10 cellular contexts compared by ENCODE assay signal in genomic region chr10:103054621-103055020, GRCh38.
DNase-seq lines count a peak whose midpoint lies in the region; ATAC-seq, FAIRE-seq and TF ChIP-seq lines count a peak whose summit lies in the region.
"Had no signal": no experiment of that assay in that cellular context is flagged by ENCODE, and none has a peak within 500 bp of the region (broad histone marks: within the 10 kb centered on the region; RNA-seq: fewer than 3 reads in every experiment).

No MANE protein-coding gene starts in this region.

- peak overlapping the region; percentile 75 for H3K4me2 ChIP-seq in A549
- H3K4me2 ChIP-seq in GM12878 (ENCODE audit: control insufficient read depth, insufficient read depth) = no peak overlapping the region

- FAIRE-seq in A549 (lab: Jason Lieb, UNC) (no peak), GM12878 (lab: Jason Lieb, UNC) (no peak)

- RAD21 ChIA-PET in GM12878 (lab: Charles Lee; ENCODE audit: unreplicated experiment) = interaction anchor here (0.8 to 3.8 kb wide), 8 partner anchors 8 to 190 kb away, joined by 3 to 30 read pairs (median 4); partner anchors contain the start of gene CNNM2

- H3K36me3 ChIP-seq in GM12878 (ENCODE audit: control insufficient read depth in 2 of 2, insufficient read depth in 2 of 2, low read length in 1 of 2) = no peaks in the 10 kb centered on the region
- no peaks in the 10 kb centered on the region for H3K36me3 ChIP-seq in mucosa of descending colon (ENCODE audit: low read depth)

- TF ChIP-seq RAD21 in A549 (conservative IDR thresholded peaks at IDR 0.05 in 1 of 2, IDR thresholded peaks at IDR 0.05 in 1 of 2) (no peak), GM12878 (IDR thresholded peaks at IDR 0.05; ENCODE audit: insufficient read depth, low read depth, low read length) (no peak)

- H3K4me3 ChIP-seq in A549 (no peak overlapping the region), GM12878 (no peak overlapping the region), mucosa of descending colon (no peak overlapping the region)

- TF ChIP-seq POLR2A in A549 (IDR thresholded peaks at IDR 0.05; ENCODE audit: low read length) = no peak
- no peak for TF ChIP-seq POLR2A in GM12878 (IDR thresholded peaks at IDR 0.05; ENCODE audit: low read depth, low read length)

- H3K9me3 Mint-ChIP-seq in naive thymus-derived CD8-positive, alpha-beta T cell = no peaks in the 10 kb centered on the region

- peak overlapping the region; percentile 81 to 92 (median 86) for H3K4me3 Mint-ChIP-seq in naive thymus-derived CD8-positive, alpha-beta T cell

- no TSS peak for BruUV-seq in GM12878 (replicated peaks; lab: Mats Ljungman, UMichigan)

- H3K36me3 Mint-ChIP-seq in naive thymus-derived CD8-positive, alpha-beta T cell = peaks cover 3 to 28% (median 5%) of the 10 kb centered on the region in 3 donors

- ATAC-seq in A549 = no peak
- ATAC-seq in HG02970 (IDR thresholded peaks at IDR 0.05; ENCODE audit: low FRiP score, unreplicated experiment) = peak; percentile 13
- peak; percentile 7; the same call in 2 of the 3 replicates for ATAC-seq in GM12878
- no peak for ATAC-seq in naive thymus-derived CD8-positive, alpha-beta T cell
- no peak for ATAC-seq in mucosa of descending colon

- H2AFZ ChIP-seq in GM12878 (ENCODE audit: control insufficient read depth, low read depth, low read length) = no peak overlapping the region

- intact Hi-C loops in GM12878 (cut with micrococcal nuclease; ENCODE audit: unreplicated experiment) = loop anchor here (1.0 to 5.0 kb wide), 2 partner anchors 15 to 137 kb away; partner anchors contain the start of gene CNNM2
- intact Hi-C loops in mucosa of descending colon (cut with DNase I, micrococcal nuclease) = no loop called here

- POLR2A ChIA-PET in A549 (lab: Yijun Ruan, JAX) = no interaction called here
- POLR2A ChIA-PET in GM12878 (lab: Charles Lee) = interaction anchor here (0.6 to 1.8 kb wide), 6 partner anchors 9 to 152 kb away, joined by 3 to 6 read pairs (median 4); no protein-coding TSS in a partner anchor
- POLR2A ChIA-PET in naive thymus-derived CD8-positive, alpha-beta T cell (lab: Charles Lee) = interaction anchor here (2.2 kb wide), 1 partner anchor 136 kb away, joined by 9 read pairs; the partner anchor contains the start of gene CNNM2

- no peaks in the 10 kb centered on the region for H3K79me2 ChIP-seq in GM12878 (ENCODE audit: control insufficient read depth, insufficient read depth, low read length)

- CTCF ChIA-PET in A549 (lab: Yijun Ruan, JAX) = interaction anchor here (0.8 to 7.7 kb wide), 9 partner anchors 9 to 277 kb away, joined by 3 to 53 read pairs (median 3); partner anchors contain the start of gene CNNM2
- CTCF ChIA-PET in GM12878 (lab: Yijun Ruan, JAX) = interaction anchor here (0.8 to 4.4 kb wide), 12 partner anchors 10 to 280 kb away, joined by 3 to 30 read pairs (median 8); partner anchors contain the start of genes CNNM2 and RPEL1

- H4K20me1 ChIP-seq in GM12878 (ENCODE audit: control insufficient read depth, insufficient read depth) = no peaks in the 10 kb centered on the region

- H3K4me1 Mint-ChIP-seq in naive thymus-derived CD8-positive, alpha-beta T cell = peaks cover 6 to 26% (median 16%) of the 10 kb centered on the region in 4 donors

- DNase-seq in A549 (ENCODE audit: low read depth in 1 of 2, low spot score in 1 of 2) (no peak), GM12878 (ENCODE audit: low read depth, low spot score) (no peak), mucosa of descending colon (no peak), COR-L47 (lab: John Stamatoyannopoulos, UW) (no peak), D341Med (ENCODE audit: low spot score) (no peak), RKO (ENCODE audit: low spot score) (no peak)
- no peak for DNase-seq in naive thymus-derived CD8-positive, alpha-beta T cell
- DNase-seq: NCI-H1436 treated with DMSO at 0.1 percent for 48 hours had no signal

- no peak overlapping the region for H3K9ac ChIP-seq in GM12878 (ENCODE audit: control insufficient read depth, insufficient read depth, low read length)

- WGBS in A549 (ENCODE audit: missing lambda C conversion rate) = 90% methylated on average over 3 of the region's 3 CpGs
- WGBS in GM12878 (ENCODE audit: insufficient coverage, insufficient replicate concordance, low lambda C conversion rate, missing lambda C conversion rate) = 88% methylated on average over 3 of the region's 3 CpGs

- SMC1A ChIA-PET in GM12878 (lab: Charles Lee; ENCODE audit: uncharacterized antibody, unreplicated experiment) = interaction anchor here (0.7 to 2.4 kb wide), 9 partner anchors 11 to 279 kb away, joined by 3 to 12 read pairs (median 5); partner anchors contain the start of gene CNNM2

- TF ChIP-seq EP300 in A549 (IDR thresholded peaks at IDR 0.05) (no peak), GM12878 (IDR thresholded peaks at IDR 0.05; ENCODE audit: borderline replicate concordance in 1 of 2, control insufficient read depth in 1 of 2, low read depth in 2 of 2, low read length in 2 of 2) (no peak)

- H3K4me1 ChIP-seq in A549 = peaks cover 5% of the 10 kb centered on the region; the same call in 2 of the 3 replicates
- no peaks in the 10 kb centered on the region for H3K4me1 ChIP-seq in GM12878 (ENCODE audit: control insufficient read depth, insufficient read depth, low read length)
- no peaks in the 10 kb centered on the region for H3K4me1 ChIP-seq in mucosa of descending colon (ENCODE audit: low read depth)

- peak overlapping the region; percentile 81 to 98 (median 93) for H3K27ac Mint-ChIP-seq in naive thymus-derived CD8-positive, alpha-beta T cell

- H3K9me3 ChIP-seq in A549 = no peaks in the 10 kb centered on the region
- H3K9me3 ChIP-seq in GM12878 (replicated peaks; ENCODE audit: control insufficient read depth, insufficient read depth, low read length) = no peaks in the 10 kb centered on the region
- no peaks in the 10 kb centered on the region for H3K9me3 ChIP-seq in mucosa of descending colon

- H3K27me3 Mint-ChIP-seq in naive thymus-derived CD8-positive, alpha-beta T cell = no peaks in the 10 kb centered on the region

- TF ChIP-seq CTCF in A549 (IDR thresholded peaks at IDR 0.05) = no peak
- no peak for TF ChIP-seq CTCF in GM12878 (IDR thresholded peaks at IDR 0.05 in 2 of 3, conservative IDR thresholded peaks at IDR 0.05 in 1 of 3; ENCODE audit: control insufficient read depth in 2 of 3, extremely low read depth in 1 of 3, insufficient read depth in 1 of 3, low read depth in 3 of 3, low read length in 3 of 3)
- no peak for TF ChIP-seq CTCF in mucosa of descending colon (IDR thresholded peaks at IDR 0.05)

- no peaks in the 10 kb centered on the region for H3K27me3 ChIP-seq in GM12878 (replicated peaks in 1 of 2; ENCODE audit: control insufficient read depth in 2 of 2, insufficient read depth in 2 of 2, low read length in 1 of 2)

- in situ Hi-C loops in GM12878 (cut with MboI) = no loop called here

- H3K27ac ChIP-seq in A549 (peak overlapping the region in 1 of 2 experiments; percentile 62; a peak in 2 of 6 replicates), GM12878 (ENCODE audit: control insufficient read depth, insufficient read depth) (no peak overlapping the region)
- H3K27ac ChIP-seq: C4-2B had no signal

TF ChIP-seq in A549, 52 proteins besides CTCF, POLR2A, EP300 and RAD21 (continues in another document):
- TF ChIP-seq NFE2L2 (conservative IDR thresholded peaks at IDR 0.05; ENCODE audit: low read length) (no peak), MYC (IDR thresholded peaks at IDR 0.05; ENCODE audit: borderline replicate concordance, low read length) (no peak), ZC3H11A (IDR thresholded peaks at IDR 0.05) (no peak), MAFK (IDR thresholded peaks at IDR 0.05; ENCODE audit: partially characterized antibody) (no peak), KDM1A (IDR thresholded peaks at IDR 0.05; ENCODE audit: low read depth) (no peak), HOXB13 (CRISPR knock-in tag; IDR thresholded peaks at IDR 0.05; ENCODE audit: low read depth) (no peak), ATOH8 (CRISPR knock-in tag; IDR thresholded peaks at IDR 0.05; ENCODE audit: low read depth) (no peak), HOXB5 (CRISPR knock-in tag; IDR thresholded peaks at IDR 0.05) (no peak), KDM5A (IDR thresholded peaks at IDR 0.05) (no peak), SREBF2 (IDR thresholded peaks at IDR 0.05) (no peak), MAZ (IDR thresholded peaks at IDR 0.05; ENCODE audit: borderline replicate concordance, low read depth, low read length) (no peak), NR3C1 (IDR thresholded peaks at IDR 0.05) (no peak)

TF ChIP-seq in GM12878, 131 proteins besides CTCF, POLR2A, EP300 and RAD21:
- TF ChIP-seq ZNF217 (IDR thresholded peaks at IDR 0.05) = no peak
- 0 out of 2 replicates have a peak, but pooled peaks have one; percentile 28 for TF ChIP-seq SMARCA5 (IDR thresholded peaks at IDR 0.05)
- no peak for TF ChIP-seq DPF2 (IDR thresholded peaks at IDR 0.05)
- no peak for TF ChIP-seq BCLAF1 (IDR thresholded peaks at IDR 0.05)
TF ChIP-seq in GM12878: peak in this region for 1.

Comparison
In these comparisons a context has a peak if more than half of its experiments do, and no peak if none do; other contexts are left out.
1. ATAC-seq: peak in HG02970 (single experiment) and GM12878 (single experiment); none in A549 (0 of 2), naive thymus-derived CD8-positive, alpha-beta T cell (0 of 2) and mucosa of descending colon (single experiment).